ENCODE assay signal across 15 cellular contexts in genomic region chr20:35437599-35437998, GRCh38. TPM values are rescaled to one million over a fixed set of nuclear protein-coding genes. Genes with fewer than 3 reads are reported as not detected.
DNase-seq lines count a peak whose midpoint lies in the region; TF ChIP-seq lines count a peak whose summit lies in the region.
"Had no signal": no experiment of that assay in that cellular context is flagged by ENCODE, and none has a peak within 500 bp of the region (broad histone marks: within the 10 kb centered on the region; RNA-seq: fewer than 3 reads in every experiment).

No MANE protein-coding gene starts in this region.

- H3K27ac ChIP-seq in breast epithelium (peak overlapping the region; percentile 68 to 74), esophagus muscularis mucosa (replicated peaks in 1 of 4) (peak overlapping the region; percentile 66 to 74 (median 67)), neuronal stem cell (replicated peaks; ENCODE audit: low read length) (peak overlapping the region; percentile 65), uterus (peak overlapping the region; percentile 72 to 76)
- H3K27ac ChIP-seq: 22Rv1 had no signal

- H3K4me1 ChIP-seq in breast epithelium (no peaks in the 10 kb centered on the region), esophagus muscularis mucosa (peaks cover 3 to 26% (median 24%) of the 10 kb centered on the region in 4 donors), neuronal stem cell (ENCODE audit: control insufficient read depth in 2 of 2, insufficient read depth in 1 of 2, low read depth in 1 of 2, low read length in 2 of 2) (peaks cover 19 to 32% of the 10 kb centered on the region in 2 donors), uterus (peaks cover 0 to 5% of the 10 kb centered on the region in 2 donors)

- H2AK5ac ChIP-seq in neuronal stem cell (ENCODE audit: low read depth, low read length): peak overlapping the region; percentile 91

- TF ChIP-seq POLR2A in breast epithelium (IDR thresholded peaks at IDR 0.05) (no peak), esophagus muscularis mucosa (IDR thresholded peaks at IDR 0.05; ENCODE audit: low read depth) (no peak), uterus (IDR thresholded peaks at IDR 0.05) (no peak)

- H3K9me3 Mint-ChIP-seq in MCF 10A (ENCODE audit: unreplicated experiment): no peaks in the 10 kb centered on the region

- H2BK15ac ChIP-seq in neuronal stem cell (ENCODE audit: low read length): peak overlapping the region; percentile 71

- intact Hi-C loops in breast epithelium (cut with DNase I; ENCODE audit: low total_unique reads) (loop anchor here (5.0 kb wide), 1 partner anchor 130 kb away; no protein-coding TSS in a partner anchor), MCF 10A (cut with micrococcal nuclease) (no loop called here), esophagus muscularis mucosa (cut with DNase I) (no loop called here), uterus (cut with DNase I; ENCODE audit: low total_unique reads) (no loop called here)

- H3K4ac ChIP-seq in neuronal stem cell (ENCODE audit: low read length): no peak overlapping the region

- POLR2A ChIA-PET in MCF 10A (lab: Yijun Ruan, JAX): interaction anchor here (0.8 to 17.4 kb wide), 2 partner anchors 41 to 133 kb away, joined by 3 to 253 read pairs; no protein-coding TSS in a partner anchor

- H3K27me3 ChIP-seq in breast epithelium (no peaks in the 10 kb centered on the region), esophagus muscularis mucosa (no peaks in the 10 kb centered on the region), neuronal stem cell (ENCODE audit: control insufficient read depth in 3 of 3, insufficient read depth in 3 of 3, low read depth in 1 of 3, low read length in 3 of 3) (no peaks in the 10 kb centered on the region), uterus (no peaks in the 10 kb centered on the region)

- no peaks in the 10 kb centered on the region for H3K79me1 ChIP-seq in neuronal stem cell (ENCODE audit: low read depth, low read length)

- TF ChIP-seq CTCF in breast epithelium (IDR thresholded peaks at IDR 0.05) (no peak), MCF 10A (IDR thresholded peaks at IDR 0.05; ENCODE audit: unreplicated experiment) (no peak), esophagus muscularis mucosa (IDR thresholded peaks at IDR 0.05) (no peak), uterus (IDR thresholded peaks at IDR 0.05) (no peak)

- H3K23ac ChIP-seq in neuronal stem cell (ENCODE audit: low read depth, low read length, poor library complexity): no peak overlapping the region

- no peak overlapping the region for H3K27ac Mint-ChIP-seq in MCF 10A (ENCODE audit: low read depth, unreplicated experiment)

- H3K36me3 ChIP-seq in breast epithelium: no peaks in the 10 kb centered on the region
- no peaks in the 10 kb centered on the region for H3K36me3 ChIP-seq in esophagus muscularis mucosa
- H3K36me3 ChIP-seq in neuronal stem cell (replicated peaks in 1 of 2; ENCODE audit: control insufficient read depth in 2 of 2, insufficient read depth in 2 of 2, low read length in 2 of 2): no peaks in the 10 kb centered on the region
- H3K36me3 ChIP-seq in uterus: no peaks in the 10 kb centered on the region

- peaks cover 10% of the 10 kb centered on the region for H3K4me1 Mint-ChIP-seq in MCF 10A (ENCODE audit: insufficient read depth, unreplicated experiment)

- H3K27me3 Mint-ChIP-seq in MCF 10A (ENCODE audit: insufficient read depth, unreplicated experiment): no peaks in the 10 kb centered on the region

- peak overlapping the region; percentile 82 for H2AFZ ChIP-seq in neuronal stem cell (ENCODE audit: low read length)

- H3K9ac ChIP-seq in neuronal stem cell (ENCODE audit: low read depth, low read length, poor library complexity): no peak overlapping the region

- no peak overlapping the region for H3K4me2 ChIP-seq in neuronal stem cell (ENCODE audit: insufficient read depth, low read length, poor library complexity, severe bottlenecking)

- peak overlapping the region; percentile 71 for H3K18ac ChIP-seq in neuronal stem cell (ENCODE audit: low read length)

- no peak overlapping the region for H4K8ac ChIP-seq in neuronal stem cell (ENCODE audit: low read depth, low read length)

- no TSS peak for BruUV-seq in MCF 10A (replicated peaks; lab: Mats Ljungman, UMichigan)

- H4K91ac ChIP-seq in neuronal stem cell (ENCODE audit: low read depth, low read length, poor library complexity): no peak overlapping the region

- peak overlapping the region; percentile 73 for H3K14ac ChIP-seq in neuronal stem cell (ENCODE audit: low read length)

- no peak overlapping the region for H2BK120ac ChIP-seq in neuronal stem cell (ENCODE audit: low read depth, low read length)

- DNase-seq in breast epithelium (ENCODE audit: low spot score in 2 of 2) (peak in 1 of 2 donors; percentile 27), MCF 10A (ENCODE audit: unreplicated experiment) (no peak), esophagus muscularis mucosa (ENCODE audit: extremely low spot score) (no peak), neuronal stem cell (ENCODE audit: low spot score) (no peak), uterus (no peak), iPS-NIHi11 (ENCODE audit: low spot score) (no peak), NCI-H526 (lab: John Stamatoyannopoulos, UW) (no peak)
- no peak for DNase-seq in stimulated activated CD4-positive, alpha-beta T cell treated with anti-CD3 and anti-CD28 coated beads, Interleukin-4, amount 100 ng/mL, for 1 hour
- DNase-seq: activated CD8-positive, alpha-beta memory T cell treated with anti-CD3 and anti-CD28 coated beads for 24 hours; activated gamma-delta T cell treated with Interleukin-2 at 50 U/mL for 16 hours; midbrain; NCI-H1092; stimulated activated CD4-positive, alpha-beta T cell treated with anti-CD3 and anti-CD28 coated beads, Interleukin-2, amount 100 ng/mL, for 24 hours had no signal

- CTCF ChIA-PET in MCF 10A (lab: Yijun Ruan, JAX): interaction anchor here (0.5 to 16.8 kb wide), 9 partner anchors 9 to 151 kb away, joined by 3 to 374 read pairs (median 4); no protein-coding TSS in a partner anchor

- 43% methylated on average over 4 of the region's 8 CpGs for WGBS in esophagus muscularis mucosa
- no CpG with 5 or more reads among the region's 8 CpGs for WGBS in neuronal stem cell (ENCODE audit: extremely low coverage in 2 of 2, insufficient read length in 2 of 2, insufficient replicate concordance in 1 of 2), 2 donors

- H2BK12ac ChIP-seq in neuronal stem cell (ENCODE audit: low read length): peak overlapping the region; percentile 82

- TF ChIP-seq EP300 in esophagus muscularis mucosa (IDR thresholded peaks at IDR 0.05): no peak

- H3K9me3 ChIP-seq in breast epithelium (no peaks in the 10 kb centered on the region), esophagus muscularis mucosa (no peaks in the 10 kb centered on the region), neuronal stem cell (replicated peaks in 1 of 2; ENCODE audit: control insufficient read depth in 2 of 2, insufficient read depth in 1 of 2, low read depth in 1 of 2, low read length in 2 of 2) (no peaks in the 10 kb centered on the region), uterus (no peaks in the 10 kb centered on the region)

- H3K4me3 ChIP-seq in breast epithelium (peak overlapping the region in 2 of 3 donors; percentile 32 to 42), esophagus muscularis mucosa (peak overlapping the region; percentile 2 to 42 (median 30)), neuronal stem cell (ENCODE audit: low read length in 2 of 2) (no peak overlapping the region), uterus (no peak overlapping the region)

- H3K4me3 Mint-ChIP-seq in MCF 10A (ENCODE audit: unreplicated experiment): no peak overlapping the region

- H3K36me3 Mint-ChIP-seq in MCF 10A (ENCODE audit: insufficient read depth, unreplicated experiment): no peaks in the 10 kb centered on the region

- H2BK5ac ChIP-seq in neuronal stem cell (ENCODE audit: low read length): no peak overlapping the region

RNA-seq across cellular contexts. Expression of gene GDF5, which starts 0.4 kb away (rescaled TPM):
- under 1 TPM; 0.33 to 0.88 (median 0.64) TPM for total RNA-seq in breast epithelium
- not detected in 2 replicates for total RNA-seq in MCF 10A (2022)
- under 1 TPM; 0.39 to 0.83 (median 0.44) TPM for total RNA-seq in esophagus muscularis mucosa
- 0.57 TPM for polyA plus RNA-seq in neuronal stem cell (2013, experiment 1 of 2)
- polyA plus RNA-seq in neuronal stem cell (2013, experiment 2 of 2): 0.48 TPM
- 1 to 10 TPM in 1 of 4 donors, under 1 TPM in 1, not detected in 2; 0.37 to 1.9 TPM for total RNA-seq in uterus
- total RNA-seq: OCI-LY7 had no signal

RNA-seq across cellular contexts. Expression of gene CEP250, which starts 17.8 kb away (rescaled TPM):
- total RNA-seq in breast epithelium: 10 to 100 TPM; 22.2 to 28.5 (median 23.3) TPM
- 41.0 and 44.0 TPM in 2 replicates for total RNA-seq in MCF 10A (2022)
- total RNA-seq in esophagus muscularis mucosa: 10 to 100 TPM; 17.7 to 35.8 (median 23.7) TPM
- polyA plus RNA-seq in neuronal stem cell (2013, experiment 1 of 2): 12.0 TPM
- polyA plus RNA-seq in neuronal stem cell (2013, experiment 2 of 2): 13.1 TPM
- total RNA-seq in uterus: 10 to 100 TPM in 3 of 4 donors, 1 to 10 TPM in 1; 9.2 to 44.2 (median 41.5) TPM

RNA-seq across cellular contexts. Expression of gene UQCC1, which starts 25.8 kb away (rescaled TPM):
- total RNA-seq in breast epithelium: 10 to 100 TPM; 26.6 to 39.7 (median 35.4) TPM
- total RNA-seq in MCF 10A (2022): 45.2 and 55.8 TPM in 2 replicates
- total RNA-seq in esophagus muscularis mucosa: 10 to 100 TPM; 19.9 to 31.2 (median 30.7) TPM
- 57.2 TPM for polyA plus RNA-seq in neuronal stem cell (2013, experiment 1 of 2)
- polyA plus RNA-seq in neuronal stem cell (2013, experiment 2 of 2): 62.8 TPM
- 10 to 100 TPM; 11.5 to 80.4 (median 52.8) TPM for total RNA-seq in uterus

Comparison
In these comparisons a context has a peak if more than half of its experiments do, and no peak if none do; other contexts are left out.
1. H3K4me3 ChIP-seq: peak in breast epithelium (2 of 3) and esophagus muscularis mucosa (4 of 4); none in neuronal stem cell (0 of 2) and uterus (0 of 2).
2. Peak in every context shown above with its lines, with median percentiles within 50 percentile points of each other: H3K27ac ChIP-seq.